In genomic region chr6:26431258-26432162, GRCh38 we compare ENCODE assay signal across 18 cellular contexts. TPM values are rescaled to one million over a fixed set of nuclear protein-coding genes. Genes with fewer than 3 reads are reported as not detected.
DNase-seq lines count a peak whose midpoint lies in the region; ATAC-seq, FAIRE-seq and TF ChIP-seq lines count a peak whose summit lies in the region.
"Had no signal": no experiment of that assay in that cellular context is flagged by ENCODE, and none has a peak within 500 bp of the region (broad histone marks: within the 10 kb centered on the region; RNA-seq: fewer than 3 reads in every experiment).

No MANE protein-coding gene starts in this region.

- intact Hi-C loops in prostate gland (cut with DNase I), result no loop called here

- H3K4me2 ChIP-seq in astrocyte (ENCODE audit: low read length), result no peak overlapping the region

- H3K4me1 ChIP-seq in astrocyte (ENCODE audit: insufficient read depth, low read length) (peaks cover 3% of the 10 kb centered on the region), prostate gland (replicated peaks) (no peaks in the 10 kb centered on the region)

- no peak overlapping the region for H3K9ac ChIP-seq in astrocyte (ENCODE audit: low read length)
- H3K9ac ChIP-seq: BLaER1 treated with 17β-estradiol and CSF1 and Interleukin-3, amounts not matched to agents 10 nM and 100 nM had no signal

- no peak for FAIRE-seq in astrocyte (lab: Jason Lieb, UNC)

- H3K4me3 ChIP-seq in astrocyte (ENCODE audit: insufficient read depth, low read depth, low read length) (no peak overlapping the region), prostate gland (no peak overlapping the region)
- H3K4me3 ChIP-seq: BLaER1 treated with 17β-estradiol and CSF1 and Interleukin-3, amounts not matched to agents 10 nM and 100 nM had no signal

- peak; percentile 52 for DNase-seq in AG08395 (ENCODE audit: low spot score)
- peak; percentile 3 for DNase-seq in COLO668 (lab: John Stamatoyannopoulos, UW; ENCODE audit: unreplicated experiment)
- peak; percentile 8 for DNase-seq in astrocyte (ENCODE audit: low read depth)
- DNase-seq in iris pigment epithelial cell (ENCODE audit: low read depth), result peak; percentile 59
- no peak for DNase-seq in prostate gland (ENCODE audit: low spot score)
- DNase-seq in SIG-M5 (lab: John Stamatoyannopoulos, UW), result no peak
- DNase-seq: activated CD8-positive, alpha-beta memory T cell treated with anti-CD3 and anti-CD28 coated beads for 24 hours; amygdala; Kasumi-1; natural killer cell; NCI-H187 treated with DMSO at 0.1 percent for 48 hours; NCI-H82; T-cell had no signal

- H3K9me3 Mint-ChIP-seq in astrocyte (ENCODE audit: unreplicated experiment), result peaks cover 16% of the 10 kb centered on the region

- H2AFZ ChIP-seq in astrocyte (ENCODE audit: low read depth, low read length), result no peak overlapping the region

- H3K36me3 ChIP-seq in astrocyte (ENCODE audit: insufficient read depth, low read length), result peaks cover 24% of the 10 kb centered on the region
- H3K36me3 ChIP-seq in prostate gland, result no peaks in the 10 kb centered on the region

- H3K27ac Mint-ChIP-seq in astrocyte (ENCODE audit: unreplicated experiment), result no peak overlapping the region
- H3K27ac Mint-ChIP-seq: natural killer cell, T-cell, WTC11 had no signal

- TF ChIP-seq POLR2A in prostate gland (IDR thresholded peaks at IDR 0.05), result no peak

- H3K4me1 Mint-ChIP-seq in astrocyte (ENCODE audit: low read depth, unreplicated experiment), result no peaks in the 10 kb centered on the region
- H3K4me1 Mint-ChIP-seq: natural killer cell, T-cell, WTC11 had no signal

- no peak for ATAC-seq in HG02852 (IDR thresholded peaks at IDR 0.05; ENCODE audit: unreplicated experiment)
- no peak for ATAC-seq in GM21529 (IDR thresholded peaks at IDR 0.05; ENCODE audit: unreplicated experiment)
- ATAC-seq: natural killer cell, T-cell, WTC11 had no signal

- no peaks in the 10 kb centered on the region for H4K20me1 ChIP-seq in astrocyte (ENCODE audit: insufficient read depth, low read length)
- H4K20me1 ChIP-seq: BLaER1 treated with 17β-estradiol and CSF1 and Interleukin-3, amounts not matched to agents 10 nM and 100 nM had no signal

- 73% methylated on average over 6 of the region's 6 CpGs for WGBS in prostate gland

- peaks cover 49% of the 10 kb centered on the region for H3K36me3 Mint-ChIP-seq in astrocyte (ENCODE audit: low read depth, unreplicated experiment)

- no peaks in the 10 kb centered on the region for H3K27me3 ChIP-seq in astrocyte (ENCODE audit: insufficient read depth, low read length)
- H3K27me3 ChIP-seq in prostate gland (replicated peaks; ENCODE audit: insufficient read depth), result no peaks in the 10 kb centered on the region
- H3K27me3 ChIP-seq: BLaER1 treated with 17β-estradiol and CSF1 and Interleukin-3, amounts not matched to agents 10 nM and 100 nM had no signal

- H3K9me3 ChIP-seq in astrocyte (ENCODE audit: insufficient read depth, low read depth, low read length), result no peaks in the 10 kb centered on the region
- no peaks in the 10 kb centered on the region for H3K9me3 ChIP-seq in prostate gland

- no peaks in the 10 kb centered on the region for H3K79me2 ChIP-seq in astrocyte (ENCODE audit: insufficient read depth, low read length)

- H3K27ac ChIP-seq in astrocyte (ENCODE audit: low read depth, low read length), result no peak overlapping the region
- H3K27ac ChIP-seq in prostate gland, result no peak overlapping the region
- H3K27ac ChIP-seq: RWPE1 had no signal

- no peak overlapping the region for H3K4me3 Mint-ChIP-seq in astrocyte (ENCODE audit: unreplicated experiment)
- H3K4me3 Mint-ChIP-seq: natural killer cell, T-cell, WTC11 had no signal

- TF ChIP-seq CTCF in astrocyte (IDR thresholded peaks at IDR 0.05; ENCODE audit: insufficient read depth, low read depth, low read length) (no peak), prostate gland (IDR thresholded peaks at IDR 0.05) (no peak)

- H3K27me3 Mint-ChIP-seq in astrocyte (ENCODE audit: low read depth, unreplicated experiment), result no peaks in the 10 kb centered on the region
- H3K27me3 Mint-ChIP-seq: T-cell had no signal

RNA-seq across cellular contexts. Expression of gene BTN3A3, which starts 8.8 kb away (rescaled TPM):
- total RNA-seq in astrocyte (4.7 and 6.2 TPM in 2 replicates), prostate gland (10 to 100 TPM; 12.2 to 12.4 TPM)

RNA-seq across cellular contexts. Expression of gene BTN2A1, which starts 26.2 kb away (rescaled TPM):
- total RNA-seq in astrocyte, result 50.4 and 51.5 TPM in 2 replicates
- 10 to 100 TPM; 11.5 to 24.1 TPM for total RNA-seq in prostate gland

RNA-seq across cellular contexts. Expression of gene BTN3A1, which starts 29.4 kb away (rescaled TPM):
- total RNA-seq in astrocyte (22.2 and 29.9 TPM in 2 replicates), prostate gland (10 to 100 TPM; 15.6 to 15.9 TPM)

RNA-seq across cellular contexts. Expression of gene BTN2A2, which starts 48.6 kb away (rescaled TPM):
- 19.9 and 25.1 TPM in 2 replicates for total RNA-seq in astrocyte
- 10 to 100 TPM in 1 of 2 donors, 1 to 10 TPM in 1; 8.7 to 19.8 TPM for total RNA-seq in prostate gland

Comparison
In these comparisons a context has a peak if more than half of its experiments do, and no peak if none do; other contexts are left out.
1. DNase-seq: peak in AG08395 (single experiment), COLO668 (single experiment), astrocyte (single experiment) and iris pigment epithelial cell (single experiment); none in prostate gland (single experiment) and SIG-M5 (single experiment).